ENCODE assay signal across 1 cellular context in genomic region chr3:108293858-108294257, GRCh38.
TF ChIP-seq lines count a peak whose summit lies in the region.

No MANE protein-coding gene starts in this region.

TF ChIP-seq in WTC11, 78 proteins besides CTCF, POLR2A, EP300 and RAD21 (continued from another document):
- TF ChIP-seq AFF4 (CRISPR knock-in tag; IDR thresholded peaks at IDR 0.05; ENCODE audit: borderline replicate concordance) (no peak), IRF1 (CRISPR knock-in tag; IDR thresholded peaks at IDR 0.05) (no peak), HMGA2 (CRISPR knock-in tag; IDR thresholded peaks at IDR 0.05) (no peak), ZNF416 (CRISPR knock-in tag; IDR thresholded peaks at IDR 0.05) (no peak), MXD4 (CRISPR knock-in tag; IDR thresholded peaks at IDR 0.05; ENCODE audit: borderline replicate concordance) (no peak), ZNF317 (CRISPR knock-in tag; IDR thresholded peaks at IDR 0.05; ENCODE audit: borderline replicate concordance, low read depth) (no peak)
